In the genomic region with DNA sequence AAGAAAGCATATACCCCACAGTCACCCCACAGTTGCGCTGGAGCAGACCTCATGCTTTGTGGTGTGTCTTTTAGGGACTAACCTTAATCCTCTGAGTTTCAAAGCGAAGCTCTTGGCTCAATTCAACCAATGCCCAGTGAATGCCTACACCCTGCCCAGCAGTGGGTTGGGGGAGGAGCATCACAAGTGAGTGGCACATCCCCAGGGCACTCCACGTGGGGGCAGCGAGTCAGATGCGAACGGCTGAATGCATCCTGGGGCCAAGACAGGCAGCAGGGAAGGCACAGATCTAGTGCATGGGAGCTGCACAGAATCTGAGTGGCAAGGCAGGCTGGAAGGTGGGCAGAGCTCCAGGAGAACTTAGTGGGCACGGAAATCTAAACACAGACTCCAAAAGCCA, we compare ENCODE assay signal across 18 cellular contexts. TPM values are rescaled to one million over a fixed set of nuclear protein-coding genes. Genes with fewer than 3 reads are reported as not detected.
DNase-seq lines count a peak whose midpoint lies in the region; ATAC-seq and TF ChIP-seq lines count a peak whose summit lies in the region.
"Had no signal": no experiment of that assay in that cellular context is flagged by ENCODE, and none has a peak within 500 bp of the region (broad histone marks: within the 10 kb centered on the region; RNA-seq: fewer than 3 reads in every experiment).

No MANE protein-coding gene starts in this region.

- ATAC-seq in HG02610 (IDR thresholded peaks at IDR 0.05; ENCODE audit: unreplicated experiment) = no peak

- TF ChIP-seq CTCF in WERI-Rb-1 (IDR thresholded peaks at IDR 0.05; ENCODE audit: low read depth, low read length) = no peak

- H3K9me3 ChIP-seq in MG63 = no peaks in the 10 kb centered on the region
- no peaks in the 10 kb centered on the region for H3K9me3 ChIP-seq in WERI-Rb-1 (ENCODE audit: severe bottlenecking)
- H3K9me3 ChIP-seq: Peyer's patch had no signal

- peak; percentile 18 for DNase-seq in A172 (ENCODE audit: low spot score)
- peak; percentile 18 for DNase-seq in ELR (ENCODE audit: low read depth)
- DNase-seq in MG63 = peak; percentile 29
- peak; percentile 7 for DNase-seq in astrocyte of the hippocampus (ENCODE audit: low read depth, low spot score)
- DNase-seq in activated CD4-positive, CD25-positive, alpha-beta regulatory T cell (lab: John Stamatoyannopoulos, UW) = no peak
- no peak for DNase-seq in WERI-Rb-1
- DNase-seq in occipital lobe (lab: John Stamatoyannopoulos, UW) = no peak
- DNase-seq: C1 segment of cervical spinal cord, COR-L47, H9, KBM-7, NCI-H1092, NCI-H2227 treated with DMSO at 0.1 percent for 48 hours, NCI-H524 treated with DMSO at 0.1 percent for 48 hours, Peyer's patch, SHP77 treated with DMSO at 0.1 percent for 48 hours, SW 1271 had no signal

- H3K4me3 ChIP-seq in MG63 (no peak overlapping the region), WERI-Rb-1 (ENCODE audit: low read depth, low read length) (no peak overlapping the region)
- H3K4me3 ChIP-seq: Peyer's patch had no signal

- H3K27me3 ChIP-seq in MG63 (no peaks in the 10 kb centered on the region), WERI-Rb-1 (ENCODE audit: insufficient read depth, low read depth, severe bottlenecking) (no peaks in the 10 kb centered on the region)
- H3K27me3 ChIP-seq: Peyer's patch had no signal

- H3K27ac ChIP-seq in WERI-Rb-1 = no peak overlapping the region
- H3K27ac ChIP-seq: Peyer's patch had no signal

- H3K36me3 ChIP-seq in MG63 (peaks cover 3% of the 10 kb centered on the region; the same call in 1 of the 2 replicates), WERI-Rb-1 (peaks cover 21% of the 10 kb centered on the region)

RNA-seq across cellular contexts. Expression of gene TMEM204, which starts 39.2 kb away (rescaled TPM):
- 0.17 TPM in 1 of 2 replicates, not detected in the other for total RNA-seq in A172 (2014; rRNA removed; shearing (Covaris generic))
- 1.7 TPM in 1 of 2 replicates, not detected in the other for total RNA-seq in MG63 (2014; rRNA removed; shearing (Covaris generic); ENCODE audit: low replicate concordance)
- total RNA-seq in occipital lobe = 2.5 TPM
- total RNA-seq: H9 had no signal

RNA-seq across cellular contexts. Expression of gene IFT140, which starts 39.2 kb away (rescaled TPM):
- total RNA-seq in A172 (2014; rRNA removed; shearing (Covaris generic)) = 9.7 and 15.6 TPM in 2 replicates
- total RNA-seq in MG63 (2014; rRNA removed; shearing (Covaris generic); ENCODE audit: low replicate concordance) = 25.7 and 27.8 TPM in 2 replicates
- total RNA-seq in occipital lobe = 51.0 TPM

RNA-seq across cellular contexts. Expression of gene CRAMP1, which starts 39.5 kb away (rescaled TPM):
- 7.0 and 8.1 TPM in 2 replicates for total RNA-seq in A172 (2014; rRNA removed; shearing (Covaris generic))
- total RNA-seq in MG63 (2014; rRNA removed; shearing (Covaris generic); ENCODE audit: low replicate concordance) = 3.7 and 3.8 TPM in 2 replicates
- total RNA-seq in occipital lobe = 8.0 TPM

Comparison
In these comparisons a context has a peak if more than half of its experiments do, and no peak if none do; other contexts are left out.
1. DNase-seq: peak in A172 (single experiment), ELR (single experiment), MG63 (single experiment) and astrocyte of the hippocampus (single experiment); none in activated CD4-positive, CD25-positive, alpha-beta regulatory T cell (0 of 4), WERI-Rb-1 (single experiment) and occipital lobe (single experiment).